ENCODE assay signal across 21 cellular contexts in the genomic region with DNA sequence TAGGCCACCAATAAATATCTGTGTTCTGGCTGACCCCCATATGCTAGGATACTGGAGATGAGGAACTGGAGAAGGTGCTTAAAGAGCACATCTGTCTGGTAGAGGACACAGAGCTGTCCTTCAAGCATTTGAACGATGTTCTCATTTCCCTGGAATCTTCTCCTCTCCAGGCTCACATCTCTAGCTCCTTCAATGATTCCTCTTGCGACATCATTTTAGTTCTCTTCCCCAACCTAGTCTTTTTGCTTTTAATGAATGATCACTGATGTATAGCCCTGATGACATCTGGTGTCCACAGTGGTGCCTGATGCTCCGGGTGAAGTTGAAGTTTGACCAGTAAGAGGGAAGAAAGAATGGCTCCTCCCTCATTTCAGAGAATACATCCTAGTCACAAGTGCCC.
"Had no signal": no experiment of that assay in that cellular context is flagged by ENCODE, and none has a peak within 500 bp of the region (broad histone marks: within the 10 kb centered on the region; RNA-seq: fewer than 3 reads in every experiment).

No MANE protein-coding gene starts in this region.

- H3K9me3 ChIP-seq: esophagus squamous epithelium, left ventricle myocardium inferior, stomach had no signal

- DNase-seq: activated B cell treated with CpG ODN at 0.5 μM for 24 hours; activated CD4-positive, alpha-beta memory T cell treated with anti-CD3 and anti-CD28 coated beads for 36 hours; activated CD4-positive, alpha-beta T cell treated with anti-CD3 and anti-CD28 coated beads for 4 hours; activated CD8-positive, alpha-beta memory T cell treated with anti-CD3 and anti-CD28 coated beads, Interleukin-2, amount 10 ng/mL, durations not matched to agents 7 days and 5 days; activated naive CD4-positive, alpha-beta T cell; activated naive CD8-positive, alpha-beta T cell treated with anti-CD3 and anti-CD28 coated beads, Interleukin-2, amount 10 ng/mL, durations not matched to agents 7 days and 5 days; activated T-cell treated with anti-CD3 and anti-CD28 coated beads, Interleukin-2, amount 50 U/mL, for 1 hour; amygdala; effector CD8-positive, alpha-beta T cell; esophagus squamous epithelium; head of caudate nucleus; kidney; left ventricle myocardium inferior; nephron progenitor cell; nucleus accumbens; stimulated activated CD4-positive, alpha-beta T cell treated with anti-CD3 and anti-CD28 coated beads, Interleukin-4, amount 100 ng/mL, for 1 hour; stomach; trophoblast cell had no signal

- H3K4me3 ChIP-seq: cardiac muscle cell, esophagus squamous epithelium, left ventricle myocardium inferior, skin epidermis, stomach had no signal

- H3K27ac ChIP-seq: cardiac muscle cell, esophagus squamous epithelium, foreskin keratinocyte, left ventricle myocardium inferior, skin epidermis, stomach had no signal

- H3K27me3 ChIP-seq: cardiac muscle cell, esophagus squamous epithelium, foreskin keratinocyte, stomach had no signal

- H3K36me3 ChIP-seq: cardiac muscle cell, esophagus squamous epithelium, left ventricle myocardium inferior, stomach had no signal
